In genomic region chr11:75313457-75314272, GRCh38 we compare ENCODE assay signal across 10 cellular contexts. TPM values are rescaled to one million over a fixed set of nuclear protein-coding genes. Genes with fewer than 3 reads are reported as not detected.
A peak's percentile ranks its signal among the peaks of the same experiment; 100 is the strongest.
DNase-seq lines count a peak whose midpoint lies in the region; ATAC-seq and TF ChIP-seq lines count a peak whose summit lies in the region.
"Had no signal": no experiment of that assay in that cellular context is flagged by ENCODE, and none has a peak within 500 bp of the region (broad histone marks: within the 10 kb centered on the region; RNA-seq: fewer than 3 reads in every experiment).

No MANE protein-coding gene starts in this region.

- H3K27me3 ChIP-seq in CD8-positive, alpha-beta memory T cell (ENCODE audit: insufficient read depth, low read length, poor library complexity, severe bottlenecking): no peaks in the 10 kb centered on the region
- H3K27me3 ChIP-seq in NT2/D1 (ENCODE audit: insufficient read depth, insufficient read length): no peaks in the 10 kb centered on the region
- no peaks in the 10 kb centered on the region for H3K27me3 ChIP-seq in fibroblast of lung (ENCODE audit: control insufficient read depth, insufficient read depth, low read length)

- peaks cover 6% of the 10 kb centered on the region for H3K4me1 ChIP-seq in CD8-positive, alpha-beta memory T cell (ENCODE audit: insufficient read depth, low read length)
- H3K4me1 ChIP-seq in NT2/D1 (ENCODE audit: insufficient read depth, insufficient read length) (peaks cover 28% of the 10 kb centered on the region), fibroblast of lung (ENCODE audit: control insufficient read depth, extremely low read depth, insufficient read depth, low read length) (peaks cover 13% of the 10 kb centered on the region)

- no peak for DNase-seq in CD8-positive, alpha-beta memory T cell
- no peak for DNase-seq in NT2/D1 (ENCODE audit: low read depth, low spot score)
- DNase-seq in fibroblast of lung (ENCODE audit: low read depth in 2 of 2): peak; percentile 55 to 80
- DNase-seq in occipital lobe (lab: John Stamatoyannopoulos, UW): peak; percentile 17
- no peak for DNase-seq in stimulated activated naive CD4-positive, alpha-beta T cell (lab: John Stamatoyannopoulos, UW)
- no peak for DNase-seq in inferior parietal cortex (ENCODE audit: extremely low spot score)

- no peaks in the 10 kb centered on the region for H3K27me3 Mint-ChIP-seq in CD8-positive, alpha-beta memory T cell
- H3K27me3 Mint-ChIP-seq: progenitor cell of endocrine pancreas had no signal

- H3K4me1 Mint-ChIP-seq in CD8-positive, alpha-beta memory T cell: peaks cover 0 to 14% (median 11%) of the 10 kb centered on the region in 3 donors
- H3K4me1 Mint-ChIP-seq: IgD-negative memory B cell had no signal

- CTCF ChIA-PET in CD8-positive, alpha-beta memory T cell (lab: Charles Lee): interaction anchor here (0.9 kb wide), 1 partner anchor 34 kb away, joined by 3 read pairs; no protein-coding TSS in a partner anchor

- no peak for TF ChIP-seq CTCF in fibroblast of lung (conservative IDR thresholded peaks at IDR 0.05 in 1 of 2, IDR thresholded peaks at IDR 0.05 in 1 of 2; ENCODE audit: low read depth in 1 of 2, low read length in 2 of 2)

- ATAC-seq in GM19455 (IDR thresholded peaks at IDR 0.05; ENCODE audit: unreplicated experiment): no peak
- no peak for ATAC-seq in HG03432 (IDR thresholded peaks at IDR 0.05; ENCODE audit: unreplicated experiment)

- peak overlapping the region in 1 of 8 donors; percentile 29 for H3K27ac Mint-ChIP-seq in CD8-positive, alpha-beta memory T cell
- H3K27ac Mint-ChIP-seq: IgD-negative memory B cell, progenitor cell of endocrine pancreas had no signal

- H3K9ac ChIP-seq in NT2/D1 (ENCODE audit: insufficient read length, low read depth): peak overlapping the region; percentile 24
- H3K9ac ChIP-seq in fibroblast of lung (ENCODE audit: insufficient read depth, low read length): no peak overlapping the region

- H3K9me3 ChIP-seq in CD8-positive, alpha-beta memory T cell (ENCODE audit: low read length): no peaks in the 10 kb centered on the region
- no peaks in the 10 kb centered on the region for H3K9me3 ChIP-seq in NT2/D1 (ENCODE audit: insufficient read depth, low read length)
- H3K9me3 ChIP-seq in fibroblast of lung (ENCODE audit: control insufficient read depth, insufficient read depth, low read depth, low read length): no peaks in the 10 kb centered on the region

- POLR2A ChIA-PET in CD8-positive, alpha-beta memory T cell (lab: Charles Lee): no interaction called here

- H3K9me3 Mint-ChIP-seq in CD8-positive, alpha-beta memory T cell: no peaks in the 10 kb centered on the region

- no peak overlapping the region for H3K4me2 ChIP-seq in fibroblast of lung (ENCODE audit: extremely low read depth, insufficient read depth, low read length)

- H3K4me3 Mint-ChIP-seq in CD8-positive, alpha-beta memory T cell: no peak overlapping the region
- H3K4me3 Mint-ChIP-seq: IgD-negative memory B cell had no signal

- H4K20me1 ChIP-seq in fibroblast of lung (ENCODE audit: control insufficient read depth, extremely low read depth, insufficient read depth, low read length): no peaks in the 10 kb centered on the region

- no peaks in the 10 kb centered on the region for H3K79me2 ChIP-seq in fibroblast of lung (ENCODE audit: control insufficient read depth, insufficient read depth, low read length)

- H3K36me3 ChIP-seq in CD8-positive, alpha-beta memory T cell (ENCODE audit: insufficient read depth, low read length): no peaks in the 10 kb centered on the region
- H3K36me3 ChIP-seq in NT2/D1 (ENCODE audit: insufficient read depth, insufficient read length, low read length) (peaks cover 37% of the 10 kb centered on the region), fibroblast of lung (ENCODE audit: control insufficient read depth, insufficient read depth, low read length) (no peaks in the 10 kb centered on the region)

- H3K4me3 ChIP-seq in CD8-positive, alpha-beta memory T cell (ENCODE audit: low read length): no peak overlapping the region
- H3K4me3 ChIP-seq in NT2/D1 (ENCODE audit: insufficient read length, low read depth) (no peak overlapping the region), fibroblast of lung (replicated peaks in 1 of 4; ENCODE audit: control extremely low read depth in 1 of 4, insufficient read depth in 1 of 4, low read depth in 3 of 4, low read length in 4 of 4) (no peak overlapping the region)

- peaks cover 0 to 6% (median 0%) of the 10 kb centered on the region in 3 donors for H3K36me3 Mint-ChIP-seq in CD8-positive, alpha-beta memory T cell
- H3K36me3 Mint-ChIP-seq: IgD-negative memory B cell had no signal

- peak overlapping the region; percentile 38 for H3K27ac ChIP-seq in CD8-positive, alpha-beta memory T cell (ENCODE audit: low read depth, low read length)
- H3K27ac ChIP-seq in fibroblast of lung (ENCODE audit: insufficient read depth, low read length): peak overlapping the region; percentile 52

- peak overlapping the region; percentile 17 for H2AFZ ChIP-seq in fibroblast of lung (ENCODE audit: low read length)

RNA-seq across cellular contexts. Expression of gene ARRB1, which starts 37.8 kb away (rescaled TPM):
- 10 to 100 TPM in 1 of 2 experiments, 1 to 10 TPM in 1; 9.9 to 10.6 TPM for total RNA-seq in CD8-positive, alpha-beta memory T cell
- polyA plus RNA-seq in CD8-positive, alpha-beta memory T cell: 5.5 TPM
- total RNA-seq in fibroblast of lung (4.3 and 6.2 TPM in 2 replicates), occipital lobe (55.4 TPM)
- polyA plus RNA-seq in fibroblast of lung: 9.8 and 18.9 TPM in 2 replicates
- 7.1 and 16.6 TPM in 2 replicates for polyA plus RNA-seq in fibroblast of lung (2012)
- polyA minus RNA-seq in fibroblast of lung (ENCODE audit: low replicate concordance): 29.2 and 42.7 TPM in 2 replicates

Comparison
In these comparisons a context has a peak if more than half of its experiments do, and no peak if none do; other contexts are left out.
1. DNase-seq: peak in fibroblast of lung (2 of 2) and occipital lobe (single experiment); none in CD8-positive, alpha-beta memory T cell (0 of 5), NT2/D1 (single experiment), stimulated activated naive CD4-positive, alpha-beta T cell (0 of 6) and inferior parietal cortex (single experiment).